16 cellular contexts compared by ENCODE assay signal in the genomic region with DNA sequence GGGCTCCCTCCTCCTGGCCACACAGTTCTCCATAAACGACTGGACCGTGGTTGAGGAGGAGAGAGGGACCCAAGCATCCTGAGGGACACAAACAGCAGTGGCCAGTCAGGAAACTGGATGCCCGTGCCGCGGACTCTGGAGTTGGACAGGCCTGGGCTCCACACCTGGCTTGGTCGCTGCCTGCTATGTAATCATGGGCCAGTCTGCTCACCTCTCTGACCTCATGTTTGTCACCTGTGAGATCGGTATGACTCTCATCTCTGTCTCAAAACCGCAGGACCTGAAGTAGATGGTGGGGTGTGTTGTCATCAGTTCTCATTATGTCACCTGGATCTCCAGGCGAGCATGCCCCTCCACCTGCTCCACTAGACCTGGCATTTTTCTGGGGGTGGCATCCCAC. TPM values are rescaled to one million over a fixed set of nuclear protein-coding genes. Genes with fewer than 3 reads are reported as not detected.
DNase-seq lines count a peak whose midpoint lies in the region; ATAC-seq and TF ChIP-seq lines count a peak whose summit lies in the region.
"Had no signal": no experiment of that assay in that cellular context is flagged by ENCODE, and none has a peak within 500 bp of the region (broad histone marks: within the 10 kb centered on the region; RNA-seq: fewer than 3 reads in every experiment).

No MANE protein-coding gene starts in this region.

- no peak overlapping the region for H3K4me3 Mint-ChIP-seq in CD14-positive monocyte
- no peak overlapping the region for H3K4me3 Mint-ChIP-seq in dendritic cell treated with granulocyte-macrophage colony-stimulating factor and Interleukin-4, amounts not matched to agents 40 ng/mL and 50 ng/mL, for 4 days
- H3K4me3 Mint-ChIP-seq: activated naive CD8-positive, alpha-beta T cell treated with anti-CD3 and anti-CD28 coated beads, Interleukin-2, amount 50 U/mL, for 24 hours; stimulated activated naive CD8-positive, alpha-beta T cell treated with anti-CD3 and anti-CD28 coated beads, Interleukin-15, amount 100 ng/mL, for 72 hours; T-helper 2 cell treated with Interferon-gamma antibody and Interleukin-4, amounts not matched to agents 5 μg/mL and 100 μg/mL, for 36 hours had no signal

- H3K4me1 ChIP-seq in psoas muscle, result peaks cover 98% of the 10 kb centered on the region

- 39 to 59% (median 42%) methylated on average over 9 of the region's 9 CpGs for WGBS in psoas muscle, 3 donors

- H3K27me3 Mint-ChIP-seq in CD14-positive monocyte (ENCODE audit: low read depth in 3 of 3), result peaks cover 3 to 20% (median 8%) of the 10 kb centered on the region in 3 donors
- H3K27me3 Mint-ChIP-seq in dendritic cell treated with granulocyte-macrophage colony-stimulating factor and Interleukin-4, amounts not matched to agents 40 ng/mL and 50 ng/mL, for 4 days, result peaks cover 7% of the 10 kb centered on the region
- H3K27me3 Mint-ChIP-seq: stimulated activated naive CD8-positive, alpha-beta T cell treated with anti-CD3 and anti-CD28 coated beads, Interleukin-15, amount 100 ng/mL, for 72 hours had no signal

- H3K36me3 ChIP-seq in psoas muscle (ENCODE audit: insufficient read depth in 1 of 2, low read depth in 1 of 2), result no peaks in the 10 kb centered on the region

- H3K9me3 ChIP-seq in psoas muscle, result no peaks in the 10 kb centered on the region

- H3K9me3 Mint-ChIP-seq in CD14-positive monocyte, result no peaks in the 10 kb centered on the region
- no peaks in the 10 kb centered on the region for H3K9me3 Mint-ChIP-seq in dendritic cell treated with granulocyte-macrophage colony-stimulating factor and Interleukin-4, amounts not matched to agents 40 ng/mL and 50 ng/mL, for 4 days
- H3K9me3 Mint-ChIP-seq: activated naive CD8-positive, alpha-beta T cell treated with anti-CD3 and anti-CD28 coated beads, Interleukin-2, amount 50 U/mL, for 24 hours; naive thymus-derived CD8-positive, alpha-beta T cell; stimulated activated naive CD8-positive, alpha-beta T cell treated with anti-CD3 and anti-CD28 coated beads, Interleukin-15, amount 100 ng/mL, for 72 hours; T-helper 2 cell treated with Interferon-gamma antibody and Interleukin-4, amounts not matched to agents 5 μg/mL and 100 μg/mL, for 36 hours had no signal

- DNase-seq in CD14-positive monocyte (ENCODE audit: low spot score) (no peak), psoas muscle (no peak), NCI-H2171 treated with DMSO at 0.1 percent for 48 hours (lab: John Stamatoyannopoulos, UW) (no peak), iPS-NIHi11 (ENCODE audit: low spot score) (no peak), NCI-H2196 treated with DMSO at 0.1 percent for 48 hours (lab: John Stamatoyannopoulos, UW; ENCODE audit: unreplicated experiment) (no peak)
- DNase-seq in activated CD8-positive, alpha-beta memory T cell treated with anti-CD3 and anti-CD28 coated beads for 24 hours, result no peak
- DNase-seq: activated naive CD8-positive, alpha-beta T cell treated with anti-CD3 and anti-CD28 coated beads, Interleukin-2, amount 50 U/mL, for 24 hours; AML-193; H7; naive thymus-derived CD8-positive, alpha-beta T cell; NCI-H2081 treated with DMSO at 0.1 percent for 48 hours; OCI-M1; stimulated activated naive CD8-positive, alpha-beta T cell treated with anti-CD3 and anti-CD28 coated beads, Interleukin-15, amount 100 ng/mL, for 72 hours had no signal

- peak overlapping the region; percentile 62 for H3K4me3 ChIP-seq in psoas muscle

- peaks cover 32 to 36% of the 10 kb centered on the region in 2 donors for H3K36me3 Mint-ChIP-seq in CD14-positive monocyte
- H3K36me3 Mint-ChIP-seq in dendritic cell treated with granulocyte-macrophage colony-stimulating factor and Interleukin-4, amounts not matched to agents 40 ng/mL and 50 ng/mL, for 4 days (ENCODE audit: low read depth), result peaks cover 22% of the 10 kb centered on the region
- H3K36me3 Mint-ChIP-seq: naive thymus-derived CD8-positive, alpha-beta T cell had no signal

- peak overlapping the region; percentile 98 for H3K27ac ChIP-seq in psoas muscle

- no peaks in the 10 kb centered on the region for H3K27me3 ChIP-seq in psoas muscle (ENCODE audit: insufficient read depth in 3 of 3, low read length in 2 of 3)

- intact Hi-C loops in CD14-positive monocyte (cut with micrococcal nuclease) (no loop called here), psoas muscle (cut with DNase I) (no loop called here)
- intact Hi-C loops in dendritic cell treated with granulocyte-macrophage colony-stimulating factor and Interleukin-4, amounts not matched to agents 40 ng/mL and 50 ng/mL, for 4 days (cut with micrococcal nuclease), result no loop called here

- ATAC-seq in HG03280 (IDR thresholded peaks at IDR 0.05; ENCODE audit: unreplicated experiment) (peak; percentile 18), psoas muscle (no peak)
- ATAC-seq: activated naive CD8-positive, alpha-beta T cell treated with anti-CD3 and anti-CD28 coated beads, Interleukin-2, amount 50 U/mL, for 24 hours; naive thymus-derived CD8-positive, alpha-beta T cell; stimulated activated naive CD8-positive, alpha-beta T cell treated with anti-CD3 and anti-CD28 coated beads, Interleukin-15, amount 100 ng/mL, for 72 hours had no signal

- peaks cover 88% of the 10 kb centered on the region for H3K4me1 Mint-ChIP-seq in CD14-positive monocyte
- peaks cover 97% of the 10 kb centered on the region for H3K4me1 Mint-ChIP-seq in dendritic cell treated with granulocyte-macrophage colony-stimulating factor and Interleukin-4, amounts not matched to agents 40 ng/mL and 50 ng/mL, for 4 days (ENCODE audit: low read depth)

- no peak for TF ChIP-seq CTCF in CD14-positive monocyte (IDR thresholded peaks at IDR 0.05)
- TF ChIP-seq CTCF in psoas muscle (IDR thresholded peaks at IDR 0.05), result no peak

- H3K27ac Mint-ChIP-seq in CD14-positive monocyte, result peak overlapping the region; percentile 76 to 99 (median 97)
- H3K27ac Mint-ChIP-seq in dendritic cell treated with granulocyte-macrophage colony-stimulating factor and Interleukin-4, amounts not matched to agents 40 ng/mL and 50 ng/mL, for 4 days, result peak overlapping the region; percentile 48
- H3K27ac Mint-ChIP-seq: activated naive CD8-positive, alpha-beta T cell treated with anti-CD3 and anti-CD28 coated beads, Interleukin-2, amount 50 U/mL, for 24 hours; stimulated activated naive CD8-positive, alpha-beta T cell treated with anti-CD3 and anti-CD28 coated beads, Interleukin-15, amount 100 ng/mL, for 72 hours; T-helper 2 cell treated with Interferon-gamma antibody and Interleukin-4, amounts not matched to agents 5 μg/mL and 100 μg/mL, for 36 hours had no signal

RNA-seq across cellular contexts. Expression of gene CXXC5, which starts 14.5 kb away (rescaled TPM):
- 10 to 100 TPM; 33.7 to 37.2 TPM for polyA plus RNA-seq in CD14-positive monocyte
- total RNA-seq in psoas muscle, result 10 to 100 TPM; 31.9 to 88.3 (median 48.5) TPM
- polyA plus RNA-seq in psoas muscle, result 10 to 100 TPM; 24.5 to 48.5 (median 27.0) TPM
